Comparison of ENCODE assay signal across 31 cellular contexts in genomic region chr15:63953524-63953923, GRCh38.
"Had no signal": no experiment of that assay in that cellular context is flagged by ENCODE, and none has a peak within 500 bp of the region (broad histone marks: within the 10 kb centered on the region; RNA-seq: fewer than 3 reads in every experiment).

No MANE protein-coding gene starts in this region.

- ATAC-seq: activated CD4-positive, alpha-beta T cell treated with anti-CD3 and anti-CD28 coated beads for 36 hours; activated CD8-positive, alpha-beta T cell treated with anti-CD3 and anti-CD28 coated beads for 36 hours; activated T-cell treated with anti-CD3 and anti-CD28 coated beads, Interleukin-2, amount 50 U/mL, for 72 hours; Panc1; SK-N-SH treated with all-trans-retinoic acid at 6 μM for 48 hours; T-cell had no signal

- H3K9me3 Mint-ChIP-seq: activated CD8-positive, alpha-beta T cell treated with anti-CD3 and anti-CD28 coated beads for 36 hours had no signal

- DNase-seq: activated CD4-positive, alpha-beta T cell treated with anti-CD3 and anti-CD28 coated beads for 36 hours; activated CD4-positive, alpha-beta T cell treated with anti-CD3 and anti-CD28 coated beads, Interleukin-2, amount 50 U/mL, for 1 hour; activated CD4-positive, CD25-positive, alpha-beta regulatory T cell; activated CD8-positive, alpha-beta memory T cell treated with anti-CD3 and anti-CD28 coated beads, Interleukin-2, amount 50 U/mL, for 4 hours; activated CD8-positive, alpha-beta T cell treated with anti-CD3 and anti-CD28 coated beads for 36 hours; activated gamma-delta T cell treated with Interleukin-2 at 50 U/mL for 16 hours; activated naive CD4-positive, alpha-beta T cell treated with anti-CD3 and anti-CD28 coated beads, Interleukin-2, amount 10 ng/mL, durations not matched to agents 7 days and 5 days; activated naive CD8-positive, alpha-beta T cell treated with anti-CD3 and anti-CD28 coated beads for 36 hours; activated T-cell treated with anti-CD3 and anti-CD28 coated beads, Interleukin-2, amount 50 U/mL, for 72 hours; brain microvascular endothelial cell; NCI-H1105 treated with DMSO at 0.1 percent for 48 hours; NCI-H146; NCI-H187 treated with DMSO at 0.1 percent for 48 hours; NCI-H2107; NCI-H2171 treated with DMSO at 0.1 percent for 48 hours; NCI-H226; NCI-H510A; NCI-H526 treated with DMSO at 0.1 percent for 48 hours; NCI-H82; OCI-M1; SHP77; T-cell; T-helper 2 cell; T1000 had no signal

- H3K27ac Mint-ChIP-seq: activated CD4-positive, alpha-beta T cell treated with anti-CD3 and anti-CD28 coated beads for 36 hours; activated CD8-positive, alpha-beta T cell treated with anti-CD3 and anti-CD28 coated beads for 36 hours; activated naive CD4-positive, alpha-beta T cell treated with anti-CD3 and anti-CD28 coated beads, Interleukin-2, amount 10 ng/mL, durations not matched to agents 7 days and 5 days; activated naive CD8-positive, alpha-beta T cell treated with anti-CD3 and anti-CD28 coated beads for 36 hours; activated T-cell treated with anti-CD3 and anti-CD28 coated beads, Interleukin-2, amount 50 U/mL, for 72 hours; activated T-helper 2 cell treated with anti-CD3 and anti-CD28 coated beads, Interferon-gamma antibody, Interleukin-2, Interleukin-4, amounts not matched to agents 10 μg/mL and 5 μg/mL and 100 μg/mL, durations not matched to agents 14 hours and 24 hours and 36 hours had no signal

- H3K36me3 ChIP-seq: brain microvascular endothelial cell, cardiac muscle cell, SJSA1 had no signal

- H3K4me3 ChIP-seq: cardiac muscle cell, SJSA1 had no signal

- H3K27me3 ChIP-seq: brain microvascular endothelial cell, cardiac muscle cell, SJSA1 had no signal

- H3K36me3 Mint-ChIP-seq: activated naive CD4-positive, alpha-beta T cell treated with anti-CD3 and anti-CD28 coated beads, Interleukin-2, amount 10 ng/mL, durations not matched to agents 7 days and 5 days had no signal

- H3K27me3 Mint-ChIP-seq: activated CD4-positive, alpha-beta T cell treated with anti-CD3 and anti-CD28 coated beads for 36 hours; activated CD8-positive, alpha-beta T cell treated with anti-CD3 and anti-CD28 coated beads for 36 hours; activated naive CD4-positive, alpha-beta T cell treated with anti-CD3 and anti-CD28 coated beads, Interleukin-2, amount 10 ng/mL, durations not matched to agents 7 days and 5 days; activated naive CD8-positive, alpha-beta T cell treated with anti-CD3 and anti-CD28 coated beads for 36 hours; T-cell had no signal

- H3K4me1 Mint-ChIP-seq: activated naive CD8-positive, alpha-beta T cell treated with anti-CD3 and anti-CD28 coated beads for 36 hours had no signal

- H3K4me3 Mint-ChIP-seq: activated CD4-positive, alpha-beta T cell treated with anti-CD3 and anti-CD28 coated beads for 36 hours; activated CD8-positive, alpha-beta T cell treated with anti-CD3 and anti-CD28 coated beads for 36 hours; activated naive CD4-positive, alpha-beta T cell treated with anti-CD3 and anti-CD28 coated beads, Interleukin-2, amount 10 ng/mL, durations not matched to agents 7 days and 5 days; activated naive CD8-positive, alpha-beta T cell treated with anti-CD3 and anti-CD28 coated beads for 36 hours; activated T-cell treated with anti-CD3 and anti-CD28 coated beads, Interleukin-2, amount 50 U/mL, for 72 hours; T-cell had no signal

- H3K9me3 ChIP-seq: SJSA1 had no signal

- H3K27ac ChIP-seq: brain microvascular endothelial cell, cardiac muscle cell, RWPE1, SJSA1, VCaP had no signal
